Comparison of ENCODE assay signal across 9 cellular contexts in genomic region chr19:56477429-56478338, GRCh38. TPM values are rescaled to one million over a fixed set of nuclear protein-coding genes. Genes with fewer than 3 reads are reported as not detected.
DNase-seq lines count a peak whose midpoint lies in the region; ATAC-seq and TF ChIP-seq lines count a peak whose summit lies in the region.
"Had no signal": no experiment of that assay in that cellular context is flagged by ENCODE, and none has a peak within 500 bp of the region (broad histone marks: within the 10 kb centered on the region; RNA-seq: fewer than 3 reads in every experiment).

No MANE protein-coding gene starts in this region.

- peaks cover 20% of the 10 kb centered on the region for H3K4me1 ChIP-seq in testis

- DNase-seq in G401 (ENCODE audit: low spot score) (peak; percentile 93), OCI-M2 (lab: John Stamatoyannopoulos, UW; ENCODE audit: unreplicated experiment) (peak; percentile 76), glomerular visceral epithelial cell (ENCODE audit: extremely low spot score) (peak; percentile 83), omental fat pad (ENCODE audit: low spot score) (peak; percentile 72), testis (peak; percentile 95)

- H3K27ac ChIP-seq in testis: peak overlapping the region; percentile 69 to 91

- peak overlapping the region; percentile 67 to 89 for H3K4me3 ChIP-seq in testis

- H3K36me3 Mint-ChIP-seq in activated naive CD8-positive, alpha-beta T cell: peaks cover 48% of the 10 kb centered on the region

- no peaks in the 10 kb centered on the region for H3K36me3 ChIP-seq in testis (ENCODE audit: low read depth, missing control alignments)

- TF ChIP-seq CTCF in omental fat pad (IDR thresholded peaks at IDR 0.05) (no peak), testis (IDR thresholded peaks at IDR 0.05) (no peak)

- 0% methylated on average over 6 to 73 of the region's 80 CpGs for WGBS in testis, 2 donors

- H3K9me3 ChIP-seq in testis: no peaks in the 10 kb centered on the region

- no peak for TF ChIP-seq POLR2A in testis (IDR thresholded peaks at IDR 0.05)

- peaks cover 42% of the 10 kb centered on the region for H3K9me3 Mint-ChIP-seq in activated naive CD8-positive, alpha-beta T cell (ENCODE audit: low read depth)

- intact Hi-C loops in testis (cut with DNase I; ENCODE audit: low total_unique reads): no loop called here

- peak overlapping the region; percentile 95 for H3K4me3 Mint-ChIP-seq in activated naive CD8-positive, alpha-beta T cell

- H3K27me3 Mint-ChIP-seq in activated naive CD8-positive, alpha-beta T cell: peaks cover 9% of the 10 kb centered on the region

- peaks cover 22% of the 10 kb centered on the region for H3K4me1 Mint-ChIP-seq in activated naive CD8-positive, alpha-beta T cell (ENCODE audit: low read depth)

- H3K27me3 ChIP-seq in testis: no peaks in the 10 kb centered on the region

- in situ Hi-C loops in G401 (cut with HindIII; ENCODE audit: low sequenced_read_pairs): no loop called here

- ATAC-seq in omental fat pad (ENCODE audit: low FRiP score) (peak; percentile 97), HG03571 (IDR thresholded peaks at IDR 0.05; ENCODE audit: unreplicated experiment) (no peak), HG03280 (IDR thresholded peaks at IDR 0.05; ENCODE audit: unreplicated experiment) (no peak)
- ATAC-seq: Panc1 had no signal

- H3K27ac Mint-ChIP-seq in activated naive CD8-positive, alpha-beta T cell: peak overlapping the region; percentile 97

RNA-seq across cellular contexts. Expression of gene ZNF667, which starts 0.5 kb away (rescaled TPM):
- total RNA-seq in G401 (2014; rRNA removed; shearing (Covaris generic)): 9.2 and 28.3 TPM in 2 replicates
- total RNA-seq in omental fat pad (1 to 10 TPM; 2.4 to 6.8 (median 3.6) TPM), testis (10 to 100 TPM; 12.1 to 16.5 TPM)
- polyA plus RNA-seq in testis (ENCODE audit: insufficient read depth, low read depth, low replicate concordance): 7.6 TPM

RNA-seq across cellular contexts. Expression of gene ZNF471, which starts 30.0 kb away (rescaled TPM):
- 1.2 and 1.5 TPM in 2 replicates for total RNA-seq in G401 (2014; rRNA removed; shearing (Covaris generic))
- total RNA-seq in omental fat pad (1 to 10 TPM; 1.9 to 6.0 (median 5.2) TPM), testis (10 to 100 TPM; 13.1 to 22.8 TPM)
- polyA plus RNA-seq in testis (ENCODE audit: insufficient read depth, low read depth, low replicate concordance): 7.0 TPM
